Comparison of ENCODE assay signal across 9 cellular contexts in the genomic region with DNA sequence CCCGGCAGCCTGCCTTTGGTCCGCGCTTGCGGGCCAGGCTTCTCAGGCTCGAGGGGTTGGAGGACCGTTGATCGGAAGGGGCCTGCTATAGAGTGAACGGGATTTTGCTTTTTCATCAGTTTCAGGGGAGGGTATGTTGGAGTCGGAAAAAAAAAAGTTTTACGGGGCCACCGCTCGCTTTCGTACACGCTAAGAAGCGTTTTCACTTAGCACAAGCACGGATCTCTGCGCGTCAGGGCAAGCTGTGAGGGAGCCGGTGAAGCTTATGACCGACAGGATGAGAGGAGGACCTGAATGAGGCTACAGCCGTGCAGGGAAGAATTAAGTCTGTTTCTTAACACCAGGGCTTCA. TPM values are rescaled to one million over a fixed set of nuclear protein-coding genes. Genes with fewer than 3 reads are reported as not detected.
A peak's percentile ranks its signal among the peaks of the same experiment; 100 is the strongest.
DNase-seq lines count a peak whose midpoint lies in the region; ATAC-seq lines count a peak whose summit lies in the region.
"Had no signal": no experiment of that assay in that cellular context is flagged by ENCODE, and none has a peak within 500 bp of the region (broad histone marks: within the 10 kb centered on the region; RNA-seq: fewer than 3 reads in every experiment).

No MANE protein-coding gene starts in this region.

- CTCF ChIA-PET in activated CD4-positive, alpha-beta T cell treated with anti-CD3 and anti-CD28 coated beads for 36 hours (lab: Charles Lee), result interaction anchor here (0.7 to 1.4 kb wide), 4 partner anchors 47 to 347 kb away, joined by 3 read pairs; no protein-coding TSS in a partner anchor

- H3K79me2 ChIP-seq in trophoblast cell (ENCODE audit: control insufficient read depth, insufficient read depth, low read length, poor library complexity), result peaks cover 17% of the 10 kb centered on the region

- peak overlapping the region; percentile 96 for H2AFZ ChIP-seq in trophoblast cell (ENCODE audit: insufficient read depth, low read length, poor library complexity)

- no peak overlapping the region for H3K4me3 Mint-ChIP-seq in activated CD4-positive, alpha-beta T cell treated with anti-CD3 and anti-CD28 coated beads for 36 hours
- no peak overlapping the region for H3K4me3 Mint-ChIP-seq in T-helper 17 cell
- H3K4me3 Mint-ChIP-seq: immature natural killer cell had no signal

- H3K4me2 ChIP-seq in trophoblast cell (ENCODE audit: low read length), result peak overlapping the region; percentile 92

- peaks cover 12% of the 10 kb centered on the region for H3K79me1 ChIP-seq in trophoblast cell (ENCODE audit: low read length)

- H3K27ac ChIP-seq in trophoblast cell (ENCODE audit: low read depth, low read length), result peak overlapping the region; percentile 51

- no peak overlapping the region for H2BK12ac ChIP-seq in trophoblast cell (ENCODE audit: low read length)

- H4K91ac ChIP-seq in trophoblast cell (ENCODE audit: low read depth, low read length), result peak overlapping the region; percentile 74

- peak overlapping the region; percentile 88 for H3K4me3 ChIP-seq in trophoblast cell (ENCODE audit: low read depth, low read length)

- peak; percentile 19 for ATAC-seq in activated CD4-positive, alpha-beta T cell treated with anti-CD3 and anti-CD28 coated beads for 36 hours
- ATAC-seq in HG02938 (IDR thresholded peaks at IDR 0.05; ENCODE audit: unreplicated experiment) (peak; percentile 10), T-helper 17 cell (peak; percentile 23), esophagus mucosa (peak; percentile 19), HG03521 (IDR thresholded peaks at IDR 0.05; ENCODE audit: unreplicated experiment) (no peak)

- intact Hi-C loops in activated CD4-positive, alpha-beta T cell treated with anti-CD3 and anti-CD28 coated beads for 36 hours (cut with DNase I, micrococcal nuclease), result loop anchor here (1.0 to 5.0 kb wide), 20 partner anchors 48 to 1024 kb away; a partner anchor contains a TSS

- peak overlapping the region; percentile 94 for H3K14ac ChIP-seq in trophoblast cell (ENCODE audit: low read length)

- peaks cover 11 to 13% of the 10 kb centered on the region in 2 experiments for H3K4me1 ChIP-seq in trophoblast cell (ENCODE audit: control insufficient read depth in 1 of 2, insufficient read depth in 2 of 2, low read length in 2 of 2)

- POLR2A ChIA-PET in activated CD4-positive, alpha-beta T cell treated with anti-CD3 and anti-CD28 coated beads for 36 hours (lab: Charles Lee), result interaction anchor here (0.7 to 1.5 kb wide), 3 partner anchors 22 to 745 kb away, joined by 3 to 5 read pairs (median 4); no protein-coding TSS in a partner anchor

- peak overlapping the region; percentile 86 for H3K9ac ChIP-seq in trophoblast cell (ENCODE audit: low read length)

- H3K27ac Mint-ChIP-seq in activated CD4-positive, alpha-beta T cell treated with anti-CD3 and anti-CD28 coated beads for 36 hours, result peak overlapping the region; percentile 94
- H3K27ac Mint-ChIP-seq in T-helper 17 cell, result no peak overlapping the region
- H3K27ac Mint-ChIP-seq: immature natural killer cell had no signal

- H3K9me3 ChIP-seq in T-helper 17 cell (ENCODE audit: control insufficient read depth, low read length, poor library complexity, severe bottlenecking), result no peaks in the 10 kb centered on the region
- no peaks in the 10 kb centered on the region for H3K9me3 ChIP-seq in trophoblast cell (ENCODE audit: insufficient read depth, low read depth, low read length)

- peaks cover under 1% of the 10 kb centered on the region in 2 experiments for H3K36me3 ChIP-seq in trophoblast cell (ENCODE audit: control insufficient read depth in 1 of 2, insufficient read depth in 2 of 2, low read length in 2 of 2)

- no peaks in the 10 kb centered on the region for H3K9me3 Mint-ChIP-seq in activated CD4-positive, alpha-beta T cell treated with anti-CD3 and anti-CD28 coated beads for 36 hours (ENCODE audit: low read depth)
- H3K9me3 Mint-ChIP-seq: immature natural killer cell had no signal

- H3K36me3 Mint-ChIP-seq in activated CD4-positive, alpha-beta T cell treated with anti-CD3 and anti-CD28 coated beads for 36 hours (ENCODE audit: low read depth), result peaks cover 19% of the 10 kb centered on the region
- peaks cover 4% of the 10 kb centered on the region for H3K36me3 Mint-ChIP-seq in T-helper 17 cell (ENCODE audit: low read depth)
- H3K36me3 Mint-ChIP-seq: immature natural killer cell had no signal

- no CpG with 5 or more reads among the region's 21 CpGs for WGBS in trophoblast cell (ENCODE audit: extremely low coverage, insufficient coverage, insufficient read length)

- H2BK5ac ChIP-seq in trophoblast cell (ENCODE audit: low read depth, low read length, poor library complexity), result peak overlapping the region; percentile 5

- peak overlapping the region; percentile 98 for H4K8ac ChIP-seq in trophoblast cell (ENCODE audit: low read depth, low read length)

- peak overlapping the region; percentile 11 for H3K4ac ChIP-seq in trophoblast cell (ENCODE audit: low read depth, low read length)

- no peaks in the 10 kb centered on the region for H3K27me3 Mint-ChIP-seq in activated CD4-positive, alpha-beta T cell treated with anti-CD3 and anti-CD28 coated beads for 36 hours
- H3K27me3 Mint-ChIP-seq in T-helper 17 cell, result no peaks in the 10 kb centered on the region

- peak overlapping the region; percentile 12 for H2BK120ac ChIP-seq in trophoblast cell (ENCODE audit: insufficient read depth, low read length, poor library complexity)

- H3K23ac ChIP-seq in trophoblast cell (ENCODE audit: low read length), result no peak overlapping the region

- no peak overlapping the region for H2AK5ac ChIP-seq in trophoblast cell (ENCODE audit: low read length)

- no peaks in the 10 kb centered on the region for H3K27me3 ChIP-seq in trophoblast cell (ENCODE audit: insufficient read depth, low read length)

- H3K4me1 Mint-ChIP-seq in activated CD4-positive, alpha-beta T cell treated with anti-CD3 and anti-CD28 coated beads for 36 hours, result peaks cover 33% of the 10 kb centered on the region
- H3K4me1 Mint-ChIP-seq in T-helper 17 cell, result peaks cover 26% of the 10 kb centered on the region

- peak overlapping the region; percentile 82 for H3K18ac ChIP-seq in trophoblast cell (ENCODE audit: low read length)

- peak; percentile 51 for DNase-seq in activated CD4-positive, alpha-beta T cell treated with anti-CD3 and anti-CD28 coated beads for 36 hours
- DNase-seq in activated CD4-positive, alpha-beta T cell treated with anti-CD3 and anti-CD28 coated beads for 1 hour, result no peak
- DNase-seq in T-helper 17 cell (no peak), trophoblast cell (peak in 1 of 2 donors; percentile 19), NCI-H1092 treated with DMSO at 0.1 percent for 48 hours (lab: John Stamatoyannopoulos, UW) (no peak)

- H4K12ac ChIP-seq in trophoblast cell (ENCODE audit: low read depth, low read length), result peak overlapping the region; percentile 72

RNA-seq across cellular contexts. Expression of a gene that starts 0.4 kb away (rescaled TPM):
- total RNA-seq in activated CD4-positive, alpha-beta T cell treated with anti-CD3 and anti-CD28 coated beads for 36 hours, result 100 to 1,000 TPM in 1 of 2 experiments, 10 to 100 TPM in 1; 72.3 to 103 TPM
- total RNA-seq in T-helper 17 cell (10 to 100 TPM; 18.1 to 19.0 TPM), esophagus mucosa (26.2 TPM)
- polyA plus RNA-seq in trophoblast cell (2013), result 39.8 and 40.8 TPM in 2 replicates

RNA-seq across cellular contexts. Expression of a gene that starts 0.6 kb away (rescaled TPM):
- total RNA-seq in activated CD4-positive, alpha-beta T cell treated with anti-CD3 and anti-CD28 coated beads for 36 hours, result 10 to 100 TPM; 89.7 to 92.1 TPM
- total RNA-seq in T-helper 17 cell, result 10 to 100 TPM; 62.6 to 74.9 TPM
- total RNA-seq in esophagus mucosa, result 53.8 TPM
- polyA plus RNA-seq in trophoblast cell (2013), result 114 and 121 TPM in 2 replicates

RNA-seq across cellular contexts. Expression of a gene that starts 50.5 kb away (rescaled TPM):
- 10 to 100 TPM; 53.7 to 63.7 TPM for total RNA-seq in activated CD4-positive, alpha-beta T cell treated with anti-CD3 and anti-CD28 coated beads for 36 hours
- 10 to 100 TPM; 43.6 to 45.2 TPM for total RNA-seq in T-helper 17 cell
- 32.2 TPM for total RNA-seq in esophagus mucosa
- 6.5 and 6.6 TPM in 2 replicates for polyA plus RNA-seq in trophoblast cell (2013)
